8 cellular contexts compared by ENCODE assay signal in the genomic region with DNA sequence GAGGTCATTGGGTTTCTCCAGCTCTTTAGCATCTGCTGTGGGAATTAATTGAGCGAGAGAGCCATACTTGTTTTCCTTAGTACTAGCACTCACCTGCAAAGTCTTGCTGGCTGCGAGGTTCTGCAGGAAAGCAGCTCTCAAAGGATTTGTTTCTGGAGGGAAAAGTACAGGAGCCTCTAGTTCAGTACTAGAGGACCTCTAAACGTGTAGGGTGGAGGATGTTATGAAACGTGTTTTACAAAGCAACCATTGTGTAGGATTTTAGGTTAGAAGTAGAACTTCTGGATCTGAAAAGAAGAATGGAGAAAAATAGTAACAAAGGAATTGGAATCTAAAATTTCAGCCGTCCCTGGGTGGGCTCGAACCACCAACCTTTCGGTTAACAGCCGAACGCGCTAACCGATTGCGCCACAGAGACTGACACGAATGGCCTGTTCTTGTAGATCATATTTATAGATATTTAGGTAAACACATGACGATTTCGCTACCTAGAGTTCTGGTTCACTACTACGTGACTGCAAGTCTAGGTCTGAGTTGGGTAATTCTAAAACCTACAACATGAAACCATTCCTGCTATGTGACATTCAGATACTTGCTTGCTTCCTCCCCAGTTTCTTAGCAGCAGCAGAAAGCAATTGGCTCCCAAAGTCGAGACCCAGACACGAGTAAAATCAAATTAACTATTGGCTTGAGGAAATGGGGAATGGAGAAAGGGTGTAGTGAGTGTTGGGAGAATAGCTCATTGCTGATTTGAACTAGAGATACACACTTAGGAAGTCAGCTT.
DNase-seq lines count a peak whose midpoint lies in the region; ATAC-seq and TF ChIP-seq lines count a peak whose summit lies in the region.

No MANE protein-coding gene starts in this region.

- H3K4me1 ChIP-seq in PC-3 (ENCODE audit: insufficient read depth, low read length) = no peaks in the 10 kb centered on the region

- H3F3A ChIP-seq in PC-3 (ENCODE audit: low read length, unreplicated experiment) = no peaks in the 10 kb centered on the region

- CTCF ChIA-PET in CD4-positive, alpha-beta T cell (lab: Charles Lee) = interaction anchor here (0.5 kb wide), 1 partner anchor 331 kb away, joined by 3 read pairs; no protein-coding TSS in a partner anchor
- CTCF ChIA-PET in PC-3 (lab: Charles Lee) = no interaction called here

- H3K36me3 ChIP-seq in PC-3 (ENCODE audit: low read depth, low read length) = no peaks in the 10 kb centered on the region

- no peaks in the 10 kb centered on the region for H3K79me2 ChIP-seq in PC-3 (ENCODE audit: low read length)

- no peaks in the 10 kb centered on the region for H3K9me3 ChIP-seq in CD4-positive, alpha-beta T cell (ENCODE audit: control insufficient read depth, low read length)
- no peaks in the 10 kb centered on the region for H3K9me3 ChIP-seq in PC-3 (ENCODE audit: low read length)

- BruUV-seq in PC-3 (replicated peaks; lab: Mats Ljungman, UMichigan) = no TSS peak

- no peak overlapping the region for H2AFZ ChIP-seq in PC-3 (ENCODE audit: low read length)

- H3K9me2 ChIP-seq in PC-3 (replicated peaks; ENCODE audit: low read length) = no peaks in the 10 kb centered on the region

- H3K4me3 Mint-ChIP-seq in CD4-positive, alpha-beta T cell = peak overlapping the region; percentile 79
- peak overlapping the region; percentile 47 for H3K4me3 Mint-ChIP-seq in natural killer cell

- H4K20me1 ChIP-seq in PC-3 (ENCODE audit: low read length) = no peaks in the 10 kb centered on the region

- intact Hi-C loops in CD4-positive, alpha-beta T cell (cut with DNase I, micrococcal nuclease) = no loop called here
- intact Hi-C loops in natural killer cell (cut with micrococcal nuclease) (no loop called here), PC-3 (cut with micrococcal nuclease) (no loop called here)

- H3K27ac Mint-ChIP-seq in CD4-positive, alpha-beta T cell = peak overlapping the region; percentile 87
- H3K27ac Mint-ChIP-seq in natural killer cell = peak overlapping the region; percentile 77 to 78

- ATAC-seq in CD4-positive, alpha-beta T cell (ENCODE audit: poor library complexity) = peak; percentile 78
- ATAC-seq in natural killer cell = peak in 2 of 3 donors; percentile 49 to 77
- ATAC-seq in PC-3 = no peak
- no peak for ATAC-seq in HG03039 (IDR thresholded peaks at IDR 0.05; ENCODE audit: unreplicated experiment)

- no peak for DNase-seq in CD4-positive, alpha-beta T cell
- DNase-seq in HT1080 (ENCODE audit: low read depth) (peak; percentile 80), astrocyte of the spinal cord (ENCODE audit: low read depth, low spot score) (peak; percentile 64), natural killer cell (no peak), PC-3 (no peak), C1 segment of cervical spinal cord (lab: John Stamatoyannopoulos, UW) (no peak), NCI-H1092 treated with DMSO at 0.1 percent for 48 hours (lab: John Stamatoyannopoulos, UW) (no peak)

- POLR2A ChIA-PET in CD4-positive, alpha-beta T cell (lab: Charles Lee) = no interaction called here
- POLR2A ChIA-PET in PC-3 (lab: Charles Lee; ENCODE audit: unreplicated experiment) = no interaction called here

- H3K27me3 ChIP-seq in CD4-positive, alpha-beta T cell (ENCODE audit: control insufficient read depth, insufficient read depth, low read length) = peaks cover 16% of the 10 kb centered on the region
- H3K27me3 ChIP-seq in PC-3 (ENCODE audit: low read length) = no peaks in the 10 kb centered on the region

- in situ Hi-C loops in astrocyte of the spinal cord (cut with HindIII; ENCODE audit: low sequenced_read_pairs) = no loop called here

- no peak for TF ChIP-seq CTCF in CD4-positive, alpha-beta T cell (IDR thresholded peaks at IDR 0.05)
- TF ChIP-seq CTCF in astrocyte of the spinal cord (IDR thresholded peaks at IDR 0.05; ENCODE audit: low read depth, low read length) = no peak
- no peak for TF ChIP-seq CTCF in natural killer cell (IDR thresholded peaks at IDR 0.05)
- no peak for TF ChIP-seq CTCF in PC-3 (conservative IDR thresholded peaks at IDR 0.05; ENCODE audit: low read depth, low read length)

- peaks cover 2% of the 10 kb centered on the region for H3K9me3 Mint-ChIP-seq in CD4-positive, alpha-beta T cell
- H3K9me3 Mint-ChIP-seq in natural killer cell = no peaks in the 10 kb centered on the region

- no peak overlapping the region for H3K9ac ChIP-seq in PC-3 (ENCODE audit: low read length)

- peaks cover 11% of the 10 kb centered on the region for H3K4me1 Mint-ChIP-seq in CD4-positive, alpha-beta T cell (ENCODE audit: low read depth)
- H3K4me1 Mint-ChIP-seq in natural killer cell = peaks cover 17 to 24% of the 10 kb centered on the region in 2 donors

- H3K4me3 ChIP-seq in astrocyte of the spinal cord (ENCODE audit: low read depth, low read length) (peak overlapping the region; percentile 15), PC-3 (ENCODE audit: low read length) (no peak overlapping the region)

- H3K27ac ChIP-seq in CD4-positive, alpha-beta T cell (ENCODE audit: low read depth, low read length) = no peak overlapping the region
- no peak overlapping the region for H3K27ac ChIP-seq in PC-3 (ENCODE audit: low read length)

- H3K36me3 Mint-ChIP-seq in CD4-positive, alpha-beta T cell (ENCODE audit: low read depth) = peaks cover 8% of the 10 kb centered on the region
- no peaks in the 10 kb centered on the region for H3K36me3 Mint-ChIP-seq in natural killer cell

- no peak overlapping the region for H3K4me2 ChIP-seq in PC-3 (ENCODE audit: low read length)

- peaks cover 73% of the 10 kb centered on the region for H3K27me3 Mint-ChIP-seq in CD4-positive, alpha-beta T cell
- H3K27me3 Mint-ChIP-seq in natural killer cell (ENCODE audit: low read depth in 2 of 2) = peaks cover 12 to 25% of the 10 kb centered on the region in 2 donors

Comparison
In these comparisons a context has a peak if more than half of its experiments do, and no peak if none do; other contexts are left out.
1. ATAC-seq: peak in CD4-positive, alpha-beta T cell (single experiment) and natural killer cell (2 of 3); none in PC-3 (single experiment) and HG03039 (single experiment).
2. DNase-seq: peak in HT1080 (single experiment) and astrocyte of the spinal cord (single experiment); none in CD4-positive, alpha-beta T cell (0 of 10), natural killer cell (single experiment), PC-3 (single experiment), C1 segment of cervical spinal cord (0 of 14) and NCI-H1092 treated with DMSO at 0.1 percent for 48 hours (single experiment).